ENCODE assay signal across 8 cellular contexts in the genomic region with DNA sequence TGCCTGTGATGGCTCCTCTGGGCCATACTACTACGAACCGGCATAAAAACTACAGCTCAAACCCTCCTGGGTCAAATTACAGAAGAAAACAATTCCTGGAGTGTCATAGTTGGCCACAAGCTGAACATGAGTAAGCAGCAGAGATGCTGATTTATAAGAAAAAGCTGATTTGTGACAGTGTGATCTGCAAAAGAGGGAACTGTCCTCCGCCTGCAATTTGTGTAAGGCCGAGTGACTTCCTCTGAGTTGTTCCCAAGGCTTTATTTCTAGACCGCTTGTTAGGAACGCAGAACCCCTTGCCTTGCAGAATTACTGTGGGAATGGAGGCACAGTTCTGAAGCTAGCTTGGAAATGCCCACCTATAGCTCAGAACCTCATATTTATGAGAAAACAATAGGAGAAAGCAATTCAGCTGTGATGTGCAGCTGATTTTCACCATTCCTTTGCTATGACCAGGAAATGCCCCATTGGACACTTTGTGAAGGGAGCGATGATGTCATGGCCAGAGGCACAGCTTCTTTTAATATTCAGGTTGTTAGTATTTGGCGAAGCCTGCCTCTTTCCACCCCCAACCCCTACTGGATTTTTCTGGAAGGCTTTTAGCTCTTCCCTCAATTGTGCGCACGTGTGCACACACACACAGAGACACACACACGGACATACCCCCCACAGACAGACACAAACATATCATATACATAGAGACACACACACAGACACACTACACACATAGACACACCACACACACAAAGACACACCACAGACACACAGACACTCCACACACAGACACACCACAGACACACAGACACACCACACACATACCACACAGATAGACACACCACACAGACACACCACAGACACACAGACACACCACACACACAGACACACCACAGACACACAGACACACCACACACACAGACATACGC. TPM values are rescaled to one million over a fixed set of nuclear protein-coding genes. Genes with fewer than 3 reads are reported as not detected.
A peak's percentile ranks its signal among the peaks of the same experiment; 100 is the strongest.
DNase-seq lines count a peak whose midpoint lies in the region; ATAC-seq and TF ChIP-seq lines count a peak whose summit lies in the region.

No MANE protein-coding gene starts in this region.

- H3K36me3 ChIP-seq in OCI-LY7 (ENCODE audit: insufficient read depth, low read length) = no peaks in the 10 kb centered on the region

- H3K27ac Mint-ChIP-seq in T-helper 17 cell = peak overlapping the region; percentile 92
- H3K27ac Mint-ChIP-seq in stimulated activated effector memory CD8-positive, alpha-beta T cell treated with anti-CD3 and anti-CD28 coated beads, Interleukin-12 subunit alpha, Interleukin-12 subunit beta, amount 100 ng/mL, for 72 hours = peak overlapping the region; percentile 99

- BruUV-seq in OCI-LY7 (replicated peaks; lab: Mats Ljungman, UMichigan) = no TSS peak

- H3K27me3 ChIP-seq in foreskin keratinocyte = no peaks in the 10 kb centered on the region

- POLR2A ChIA-PET in OCI-LY7 (lab: Charles Lee) = interaction anchor here (0.6 to 1.1 kb wide), 5 partner anchors 18 to 82 kb away, joined by 3 to 5 read pairs (median 3); no protein-coding TSS in a partner anchor

- DNase-seq in SIG-M5 treated with dmso at 0.1 percent for 504 hours (lab: John Stamatoyannopoulos, UW; ENCODE audit: unreplicated experiment) (peak; percentile 86), SIG-M5 (lab: John Stamatoyannopoulos, UW) (no peak), T-helper 17 cell (no peak), foreskin keratinocyte (peak; percentile 84 to 95), OCI-LY7 (ENCODE audit: low spot score) (no peak), NCI-H1092 (lab: John Stamatoyannopoulos, UW) (no peak)
- DNase-seq in stimulated activated effector memory CD8-positive, alpha-beta T cell treated with anti-CD3 and anti-CD28 coated beads, Interleukin-12 subunit alpha, Interleukin-12 subunit beta, amount 100 ng/mL, for 72 hours (ENCODE audit: low spot score in 2 of 2) = no peak

- no peak overlapping the region for H2AFZ ChIP-seq in OCI-LY7 (ENCODE audit: low read length)

- H3K79me2 ChIP-seq in OCI-LY7 (ENCODE audit: insufficient read depth, low read depth, low read length) = no peaks in the 10 kb centered on the region

- peaks cover 4% of the 10 kb centered on the region for H3K36me3 Mint-ChIP-seq in T-helper 17 cell (ENCODE audit: low read depth)
- peaks cover 19% of the 10 kb centered on the region for H3K36me3 Mint-ChIP-seq in stimulated activated effector memory CD8-positive, alpha-beta T cell treated with anti-CD3 and anti-CD28 coated beads, Interleukin-12 subunit alpha, Interleukin-12 subunit beta, amount 100 ng/mL, for 72 hours

- H4K20me1 ChIP-seq in OCI-LY7 (ENCODE audit: insufficient read depth, low read length) = no peaks in the 10 kb centered on the region

- H3K4me1 ChIP-seq in foreskin keratinocyte (peaks cover 45% of the 10 kb centered on the region), OCI-LY7 (ENCODE audit: insufficient read depth, low read length, poor library complexity, severe bottlenecking) (peaks cover 37% of the 10 kb centered on the region)

- CTCF ChIA-PET in OCI-LY7 (lab: Charles Lee; ENCODE audit: unreplicated experiment) = interaction anchor here (1.0 kb wide), 1 partner anchor 52 kb away, joined by 3 read pairs; no protein-coding TSS in a partner anchor

- H3K27ac ChIP-seq in foreskin keratinocyte (peak overlapping the region; percentile 97), OCI-LY7 (ENCODE audit: low read depth, low read length, poor library complexity, severe bottlenecking) (no peak overlapping the region)

- H3K9me3 ChIP-seq in T-helper 17 cell (ENCODE audit: control insufficient read depth, low read length, poor library complexity, severe bottlenecking) (no peaks in the 10 kb centered on the region), OCI-LY7 (ENCODE audit: low read length) (no peaks in the 10 kb centered on the region)

- ATAC-seq in T-helper 17 cell = no peak
- peak; percentile 69 for ATAC-seq in foreskin keratinocyte
- ATAC-seq in stimulated activated effector memory CD8-positive, alpha-beta T cell treated with anti-CD3 and anti-CD28 coated beads, Interleukin-12 subunit alpha, Interleukin-12 subunit beta, amount 100 ng/mL, for 72 hours = peak; percentile 22
- ATAC-seq in HG03354 (IDR thresholded peaks at IDR 0.05; ENCODE audit: poor library complexity, severe bottlenecking, unreplicated experiment) = no peak

- no peaks in the 10 kb centered on the region for H3K9me2 ChIP-seq in OCI-LY7 (ENCODE audit: insufficient read depth, low read length)

- no peak overlapping the region for H3K4me3 Mint-ChIP-seq in T-helper 17 cell
- peak overlapping the region; percentile 82 for H3K4me3 Mint-ChIP-seq in stimulated activated effector memory CD8-positive, alpha-beta T cell treated with anti-CD3 and anti-CD28 coated beads, Interleukin-12 subunit alpha, Interleukin-12 subunit beta, amount 100 ng/mL, for 72 hours

- H3K27me3 Mint-ChIP-seq in T-helper 17 cell = no peaks in the 10 kb centered on the region

- no peak overlapping the region for H3K4me2 ChIP-seq in OCI-LY7 (ENCODE audit: low read length)

- intact Hi-C loops in OCI-LY7 (cut with micrococcal nuclease; ENCODE audit: unreplicated experiment) = loop anchor here (2.0 kb wide), 1 partner anchor 47 kb away; the partner anchor contains the start of gene IER5

- H3K9me3 Mint-ChIP-seq in stimulated activated effector memory CD8-positive, alpha-beta T cell treated with anti-CD3 and anti-CD28 coated beads, Interleukin-12 subunit alpha, Interleukin-12 subunit beta, amount 100 ng/mL, for 72 hours = no peaks in the 10 kb centered on the region

- no peak overlapping the region for H3K4me3 ChIP-seq in OCI-LY7 (ENCODE audit: low read depth, low read length, poor library complexity, severe bottlenecking)

- H3K4me1 Mint-ChIP-seq in T-helper 17 cell = peaks cover 50% of the 10 kb centered on the region
- peaks cover 89% of the 10 kb centered on the region for H3K4me1 Mint-ChIP-seq in stimulated activated effector memory CD8-positive, alpha-beta T cell treated with anti-CD3 and anti-CD28 coated beads, Interleukin-12 subunit alpha, Interleukin-12 subunit beta, amount 100 ng/mL, for 72 hours

- TF ChIP-seq CTCF in foreskin keratinocyte (conservative IDR thresholded peaks at IDR 0.05) (no peak), OCI-LY7 (conservative IDR thresholded peaks at IDR 0.05; ENCODE audit: low read length) (no peak)

RNA-seq across cellular contexts. Expression of gene IER5, which starts 47.6 kb away (rescaled TPM):
- total RNA-seq in T-helper 17 cell (100 to 1,000 TPM; 123 to 145 TPM), foreskin keratinocyte (39.4 and 46.5 TPM in 2 replicates), OCI-LY7 (2022) (7.2 and 8.2 TPM in 2 replicates)
- polyA plus RNA-seq in foreskin keratinocyte = 36.5 and 39.7 TPM in 2 replicates
- 14.3 and 18.3 TPM in 2 replicates for total RNA-seq in OCI-LY7 (2014; rRNA removed; shearing (Covaris generic))

Comparison
In these comparisons a context has a peak if more than half of its experiments do, and no peak if none do; other contexts are left out.
1. DNase-seq: peak in SIG-M5 treated with dmso at 0.1 percent for 504 hours (single experiment) and foreskin keratinocyte (2 of 2); none in SIG-M5 (single experiment), T-helper 17 cell (0 of 3), stimulated activated effector memory CD8-positive, alpha-beta T cell treated with anti-CD3 and anti-CD28 coated beads, Interleukin-12 subunit alpha, Interleukin-12 subunit beta, amount 100 ng/mL, for 72 hours (0 of 2), OCI-LY7 (single experiment) and NCI-H1092 (single experiment).
2. ATAC-seq: peak in foreskin keratinocyte (single experiment) and stimulated activated effector memory CD8-positive, alpha-beta T cell treated with anti-CD3 and anti-CD28 coated beads, Interleukin-12 subunit alpha, Interleukin-12 subunit beta, amount 100 ng/mL, for 72 hours (single experiment); none in T-helper 17 cell (single experiment) and HG03354 (single experiment).